In the genomic region with DNA sequence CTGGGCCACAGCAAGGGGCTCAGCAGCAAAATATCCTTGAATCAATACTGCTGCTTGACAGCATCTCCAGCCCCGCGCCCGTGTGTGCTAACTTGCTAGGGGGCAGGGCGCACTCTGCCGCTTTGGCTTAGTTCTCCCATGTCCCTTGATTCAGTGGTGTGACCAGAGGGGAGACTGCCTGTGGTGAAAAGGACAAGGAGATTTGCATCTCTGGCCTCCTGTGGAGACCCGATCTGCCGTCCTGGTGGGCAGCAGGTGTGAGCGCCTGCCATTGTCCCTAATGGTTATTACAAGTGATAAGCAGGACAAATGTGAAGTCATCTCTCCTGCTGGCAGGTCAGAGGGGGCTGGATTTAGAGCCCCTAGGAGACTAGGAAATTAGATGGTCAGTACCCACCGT, we compare ENCODE assay signal across 29 cellular contexts.
DNase-seq lines count a peak whose midpoint lies in the region; ATAC-seq and TF ChIP-seq lines count a peak whose summit lies in the region.
"Had no signal": no experiment of that assay in that cellular context is flagged by ENCODE, and none has a peak within 500 bp of the region (broad histone marks: within the 10 kb centered on the region; RNA-seq: fewer than 3 reads in every experiment).

No MANE protein-coding gene starts in this region.

- no peaks in the 10 kb centered on the region for H3K36me3 ChIP-seq in endodermal cell (ENCODE audit: control insufficient read depth, insufficient read depth, low read length)
- H3K36me3 ChIP-seq in gastrocnemius medialis, result no peaks in the 10 kb centered on the region
- H3K36me3 ChIP-seq in colonic mucosa, result no peaks in the 10 kb centered on the region
- H3K36me3 ChIP-seq: breast epithelium, heart right ventricle, neutrophil, SJSA1, upper lobe of right lung had no signal

- H3K4me1 ChIP-seq in endodermal cell (ENCODE audit: control insufficient read depth, insufficient read depth, low read length) (peaks cover 19% of the 10 kb centered on the region), gastrocnemius medialis (no peaks in the 10 kb centered on the region), colonic mucosa (no peaks in the 10 kb centered on the region)
- H3K4me1 ChIP-seq: breast epithelium, heart right ventricle, SJSA1, upper lobe of right lung had no signal

- CTCF ChIA-PET in activated CD4-positive, alpha-beta memory T cell treated with anti-CD3 and anti-CD28 coated beads, Interleukin-2, amount 10 ng/mL, durations not matched to agents 7 days and 5 days (lab: Charles Lee), result no interaction called here

- H3K4me3 Mint-ChIP-seq in endodermal cell, result no peak overlapping the region
- no peak overlapping the region for H3K4me3 Mint-ChIP-seq in activated CD4-positive, alpha-beta memory T cell treated with anti-CD3 and anti-CD28 coated beads, Interleukin-2, amount 10 ng/mL, durations not matched to agents 7 days and 5 days
- H3K4me3 Mint-ChIP-seq: activated CD4-positive, alpha-beta memory T cell treated with anti-CD3 and anti-CD28 coated beads for 36 hours; activated T-helper 17 cell treated with anti-CD3 and anti-CD28 coated beads, Interleukin-2, amount 50 U/mL, for 72 hours; CD14-positive monocyte; stimulated activated memory B cell treated with anti-CD40 and anti-IgM and Interleukin-4, amounts not matched to agents 10 μg/mL and 1 μg/mL and 100 μg/mL, for 72 hours had no signal

- no peak for ATAC-seq in gastrocnemius medialis
- ATAC-seq: activated T-helper 17 cell treated with anti-CD3 and anti-CD28 coated beads, Interleukin-2, amount 50 U/mL, for 72 hours; HCT116; stimulated activated memory B cell treated with anti-CD40 and anti-IgM and Interleukin-4, amounts not matched to agents 10 μg/mL and 1 μg/mL and 100 μg/mL, for 72 hours; upper lobe of right lung had no signal

- DNase-seq in DMS 273 (lab: John Stamatoyannopoulos, UW; ENCODE audit: unreplicated experiment) (peak; percentile 68), DMS 273 treated with DMSO at 0.1 percent for 48 hours (lab: John Stamatoyannopoulos, UW) (no peak), NCI-H146 treated with DMSO at 0.1 percent for 48 hours (lab: John Stamatoyannopoulos, UW; ENCODE audit: unreplicated experiment) (peak; percentile 98), endodermal cell (peak; percentile 86), retina (peak; percentile 73), gastrocnemius medialis (no peak), colonic mucosa (no peak)
- no peak for DNase-seq in activated CD4-positive, alpha-beta memory T cell treated with anti-CD3 and anti-CD28 coated beads, Interleukin-2, amount 10 ng/mL, durations not matched to agents 7 days and 5 days
- DNase-seq: activated CD4-positive, alpha-beta memory T cell treated with anti-CD3 and anti-CD28 coated beads for 36 hours; activated CD4-positive, CD25-positive, alpha-beta regulatory T cell treated with anti-CD3 and anti-CD28 coated beads, Interleukin-2, amount 50 U/mL, for 72 hours; activated CD8-positive, alpha-beta memory T cell treated with anti-CD3 and anti-CD28 coated beads, Interleukin-2, amount 50 U/mL, for 48 hours; activated naive CD4-positive, alpha-beta T cell treated with anti-CD3 and anti-CD28 coated beads, Interleukin-2, amount 50 U/mL, for 16 hours; amniotic stem cell; effector memory CD4-positive, alpha-beta T cell; foreskin fibroblast; mammary epithelial cell; NCI-H1092 treated with DMSO at 0.1 percent for 48 hours; NCI-H774; stimulated activated CD4-positive, alpha-beta T cell treated with anti-CD3 and anti-CD28 coated beads, Interleukin-4, amount 100 ng/mL, for 4 hours; upper lobe of right lung had no signal

- H3K9me3 ChIP-seq in endodermal cell (ENCODE audit: control insufficient read depth, low read length) (no peaks in the 10 kb centered on the region), gastrocnemius medialis (no peaks in the 10 kb centered on the region), colonic mucosa (no peaks in the 10 kb centered on the region)
- H3K9me3 ChIP-seq: breast epithelium, heart right ventricle, neutrophil, upper lobe of right lung had no signal

- POLR2A ChIA-PET in activated CD4-positive, alpha-beta memory T cell treated with anti-CD3 and anti-CD28 coated beads, Interleukin-2, amount 10 ng/mL, durations not matched to agents 7 days and 5 days (lab: Charles Lee), result no interaction called here

- no peak overlapping the region for H3K9ac ChIP-seq in endodermal cell (ENCODE audit: extremely low read depth, low read length, poor library complexity, severe bottlenecking)
- H3K9ac ChIP-seq in colonic mucosa (ENCODE audit: low read depth in 2 of 2, low read length in 2 of 2), result no peak overlapping the region

- peaks cover 6% of the 10 kb centered on the region for H3K36me3 Mint-ChIP-seq in endodermal cell (ENCODE audit: low read depth)
- no peaks in the 10 kb centered on the region for H3K36me3 Mint-ChIP-seq in activated CD4-positive, alpha-beta memory T cell treated with anti-CD3 and anti-CD28 coated beads, Interleukin-2, amount 10 ng/mL, durations not matched to agents 7 days and 5 days (ENCODE audit: low read depth)
- H3K36me3 Mint-ChIP-seq: activated CD4-positive, alpha-beta memory T cell treated with anti-CD3 and anti-CD28 coated beads for 36 hours; CD14-positive monocyte; stimulated activated memory B cell treated with anti-CD40 and anti-IgM and Interleukin-4, amounts not matched to agents 10 μg/mL and 1 μg/mL and 100 μg/mL, for 72 hours had no signal

- 17 to 42% methylated on average over 7 to 9 of the region's 9 CpGs for WGBS in endodermal cell (ENCODE audit: insufficient coverage in 1 of 2, insufficient read length in 1 of 2), 2 experiments

- H3K27ac ChIP-seq in endodermal cell (ENCODE audit: low read depth, low read length) (peak overlapping the region; percentile 85), gastrocnemius medialis (no peak overlapping the region), colonic mucosa (no peak overlapping the region)
- H3K27ac ChIP-seq: 22Rv1, breast epithelium, heart right ventricle, neutrophil, SJSA1 had no signal

- peaks cover 56% of the 10 kb centered on the region for H3K4me1 Mint-ChIP-seq in endodermal cell
- H3K4me1 Mint-ChIP-seq in activated CD4-positive, alpha-beta memory T cell treated with anti-CD3 and anti-CD28 coated beads, Interleukin-2, amount 10 ng/mL, durations not matched to agents 7 days and 5 days, result no peaks in the 10 kb centered on the region
- H3K4me1 Mint-ChIP-seq: activated T-helper 17 cell treated with anti-CD3 and anti-CD28 coated beads, Interleukin-2, amount 50 U/mL, for 72 hours; stimulated activated memory B cell treated with anti-CD40 and anti-IgM and Interleukin-4, amounts not matched to agents 10 μg/mL and 1 μg/mL and 100 μg/mL, for 72 hours had no signal

- in situ Hi-C loops in gastrocnemius medialis (cut with MboI; ENCODE audit: low sequenced_read_pairs in 4 of 4), result no loop called here

- TF ChIP-seq CTCF in endodermal cell (conservative IDR thresholded peaks at IDR 0.05), result no peak
- TF ChIP-seq CTCF in gastrocnemius medialis (IDR thresholded peaks at IDR 0.05 in 4 of 5, conservative IDR thresholded peaks at IDR 0.05 in 1 of 5), result no peak
- TF ChIP-seq CTCF in colonic mucosa (IDR thresholded peaks at IDR 0.05), result no peak

- H3K9me3 Mint-ChIP-seq in endodermal cell, result peaks cover under 1% of the 10 kb centered on the region
- peaks cover under 1% of the 10 kb centered on the region for H3K9me3 Mint-ChIP-seq in activated CD4-positive, alpha-beta memory T cell treated with anti-CD3 and anti-CD28 coated beads, Interleukin-2, amount 10 ng/mL, durations not matched to agents 7 days and 5 days
- H3K9me3 Mint-ChIP-seq: activated CD4-positive, alpha-beta memory T cell treated with anti-CD3 and anti-CD28 coated beads for 36 hours; activated T-helper 17 cell treated with anti-CD3 and anti-CD28 coated beads, Interleukin-2, amount 50 U/mL, for 72 hours had no signal

- H3K27me3 Mint-ChIP-seq in endodermal cell (ENCODE audit: insufficient read depth), result peaks cover 48% of the 10 kb centered on the region
- H3K27me3 Mint-ChIP-seq in activated CD4-positive, alpha-beta memory T cell treated with anti-CD3 and anti-CD28 coated beads, Interleukin-2, amount 10 ng/mL, durations not matched to agents 7 days and 5 days, result no peaks in the 10 kb centered on the region
- H3K27me3 Mint-ChIP-seq: activated CD4-positive, alpha-beta memory T cell treated with anti-CD3 and anti-CD28 coated beads for 36 hours; stimulated activated memory B cell treated with anti-CD40 and anti-IgM and Interleukin-4, amounts not matched to agents 10 μg/mL and 1 μg/mL and 100 μg/mL, for 72 hours had no signal

- H3K4me3 ChIP-seq in endodermal cell (ENCODE audit: low read length) (peak overlapping the region; percentile 26), gastrocnemius medialis (no peak overlapping the region), colonic mucosa (no peak overlapping the region)
- H3K4me3 ChIP-seq: breast epithelium, SJSA1 had no signal

- no peak overlapping the region for H3K27ac Mint-ChIP-seq in endodermal cell
- H3K27ac Mint-ChIP-seq in activated CD4-positive, alpha-beta memory T cell treated with anti-CD3 and anti-CD28 coated beads, Interleukin-2, amount 10 ng/mL, durations not matched to agents 7 days and 5 days, result no peak overlapping the region
- H3K27ac Mint-ChIP-seq: activated CD4-positive, alpha-beta memory T cell treated with anti-CD3 and anti-CD28 coated beads for 36 hours; activated T-helper 17 cell treated with anti-CD3 and anti-CD28 coated beads, Interleukin-2, amount 50 U/mL, for 72 hours; CD14-positive monocyte; stimulated activated memory B cell treated with anti-CD40 and anti-IgM and Interleukin-4, amounts not matched to agents 10 μg/mL and 1 μg/mL and 100 μg/mL, for 72 hours had no signal

- intact Hi-C loops in gastrocnemius medialis (cut with DNase I; ENCODE audit: low total_unique reads) (no loop called here), colonic mucosa (cut with DNase I) (no loop called here)

- H3K27me3 ChIP-seq in endodermal cell (ENCODE audit: control insufficient read depth, insufficient read depth, low read length, poor library complexity, severe bottlenecking), result no peaks in the 10 kb centered on the region
- no peaks in the 10 kb centered on the region for H3K27me3 ChIP-seq in gastrocnemius medialis
- H3K27me3 ChIP-seq in colonic mucosa, result no peaks in the 10 kb centered on the region
- H3K27me3 ChIP-seq: breast epithelium, heart right ventricle, neutrophil, SJSA1, upper lobe of right lung had no signal

- TF ChIP-seq POLR2A in gastrocnemius medialis (IDR thresholded peaks at IDR 0.05), result no peak

Comparison
In these comparisons a context has a peak if more than half of its experiments do, and no peak if none do; other contexts are left out.
1. DNase-seq: peak in DMS 273 (single experiment), NCI-H146 treated with DMSO at 0.1 percent for 48 hours (single experiment), endodermal cell (single experiment) and retina (single experiment); none in DMS 273 treated with DMSO at 0.1 percent for 48 hours (single experiment), gastrocnemius medialis (0 of 2), colonic mucosa (single experiment) and activated CD4-positive, alpha-beta memory T cell treated with anti-CD3 and anti-CD28 coated beads, Interleukin-2, amount 10 ng/mL, durations not matched to agents 7 days and 5 days (single experiment).